In genomic region chr6:13703496-13703895, GRCh38 we compare ENCODE assay signal across 25 cellular contexts. TPM values are rescaled to one million over a fixed set of nuclear protein-coding genes. Genes with fewer than 3 reads are reported as not detected.
A peak's percentile ranks its signal among the peaks of the same experiment; 100 is the strongest.
DNase-seq lines count a peak whose midpoint lies in the region; ATAC-seq and TF ChIP-seq lines count a peak whose summit lies in the region.
"Had no signal": no experiment of that assay in that cellular context is flagged by ENCODE, and none has a peak within 500 bp of the region (broad histone marks: within the 10 kb centered on the region; RNA-seq: fewer than 3 reads in every experiment).

No MANE protein-coding gene starts in this region.

- peaks cover 57% of the 10 kb centered on the region for H3K4me1 ChIP-seq in CD4-positive, CD25-positive, alpha-beta regulatory T cell (ENCODE audit: control insufficient read depth, insufficient read depth, low read length, poor library complexity, severe bottlenecking)
- H3K4me1 ChIP-seq in Loucy (ENCODE audit: insufficient read depth, low read length, poor library complexity, severe bottlenecking), result peaks cover 51% of the 10 kb centered on the region
- H3K4me1 ChIP-seq in body of pancreas, result peaks cover 49% of the 10 kb centered on the region

- peaks cover 79% of the 10 kb centered on the region for H4K20me1 ChIP-seq in Loucy (ENCODE audit: insufficient read depth, low read length, poor library complexity, severe bottlenecking)

- H3K36me3 ChIP-seq in CD4-positive, CD25-positive, alpha-beta regulatory T cell (ENCODE audit: control insufficient read depth, insufficient read depth, low read length), result peaks cover 9% of the 10 kb centered on the region
- 0 out of 2 replicates have a peak, but pooled peaks cover 5% of the 10 kb centered on the region for H3K36me3 ChIP-seq in Loucy (ENCODE audit: insufficient read depth, low read length)
- H3K36me3 ChIP-seq in body of pancreas (replicated peaks in 1 of 2; ENCODE audit: insufficient read depth in 1 of 2, low read depth in 2 of 2), result no peaks in the 10 kb centered on the region
- H3K36me3 ChIP-seq: left lung had no signal

- peaks cover 0 to 1% (median 0%) of the 10 kb centered on the region in 7 donors for H3K9me3 Mint-ChIP-seq in CD4-positive, CD25-positive, alpha-beta regulatory T cell
- H3K9me3 Mint-ChIP-seq: CD4-positive, alpha-beta memory T cell; central memory CD8-positive, alpha-beta T cell; dendritic cell treated with granulocyte-macrophage colony-stimulating factor and Interleukin-4, amounts not matched to agents 40 ng/mL and 50 ng/mL, for 4 days; naive thymus-derived CD8-positive, alpha-beta T cell had no signal

- no peak for ATAC-seq in CD4-positive, CD25-positive, alpha-beta regulatory T cell (ENCODE audit: low read depth in 2 of 2)
- ATAC-seq in body of pancreas (peak; percentile 21), GM21367 (IDR thresholded peaks at IDR 0.05; ENCODE audit: unreplicated experiment) (no peak)
- ATAC-seq: left lung; naive thymus-derived CD8-positive, alpha-beta T cell had no signal

- TF ChIP-seq POLR2A in body of pancreas (IDR thresholded peaks at IDR 0.05), result no peak

- intact Hi-C loops in body of pancreas (cut with DNase I), result no loop called here

- no peak for TF ChIP-seq CTCF in Loucy (conservative IDR thresholded peaks at IDR 0.05; ENCODE audit: low read length)
- TF ChIP-seq CTCF in body of pancreas (IDR thresholded peaks at IDR 0.05), result no peak

- H3K79me2 ChIP-seq in Loucy (ENCODE audit: insufficient read depth, low read length), result peaks cover 100% of the 10 kb centered on the region

- no peak overlapping the region for H3K4me3 Mint-ChIP-seq in CD4-positive, CD25-positive, alpha-beta regulatory T cell
- H3K4me3 Mint-ChIP-seq: activated CD8-positive, alpha-beta T cell treated with anti-CD3 and anti-CD28 coated beads, Interleukin-2, amount 10 ng/mL, durations not matched to agents 7 days and 5 days; CD4-positive, alpha-beta memory T cell; central memory CD8-positive, alpha-beta T cell; dendritic cell treated with granulocyte-macrophage colony-stimulating factor and Interleukin-4, amounts not matched to agents 40 ng/mL and 50 ng/mL, for 4 days; naive thymus-derived CD8-positive, alpha-beta T cell had no signal

- peak overlapping the region; percentile 21 for H3K4me3 ChIP-seq in CD4-positive, CD25-positive, alpha-beta regulatory T cell (ENCODE audit: low read depth, low read length)
- H3K4me3 ChIP-seq in Loucy (ENCODE audit: low read length, poor library complexity, severe bottlenecking), result peak overlapping the region; percentile 32
- no peak overlapping the region for H3K4me3 ChIP-seq in body of pancreas
- H3K4me3 ChIP-seq: left lung, smooth muscle cell, upper lobe of right lung had no signal

- no peak for DNase-seq in CD4-positive, CD25-positive, alpha-beta regulatory T cell
- DNase-seq in body of pancreas, result no peak
- DNase-seq in pulmonary artery endothelial cell (ENCODE audit: low read depth, low spot score), result peak; percentile 11
- no peak for DNase-seq in NCI-H82 (lab: John Stamatoyannopoulos, UW)
- DNase-seq in activated gamma-delta T cell (lab: John Stamatoyannopoulos, UW), result no peak
- DNase-seq: activated CD4-positive, CD25-positive, alpha-beta regulatory T cell treated with anti-CD3 and anti-CD28 coated beads, Interleukin-2, amount 50 U/mL, for 72 hours; activated CD8-positive, alpha-beta T cell treated with anti-CD3 and anti-CD28 coated beads, Interleukin-2, amount 10 ng/mL, durations not matched to agents 7 days and 5 days; activated gamma-delta T cell treated with Interleukin-2 at 50 U/mL for 16 hours; activated T-cell treated with anti-CD3 and anti-CD28 coated beads for 4 hours; CD4-positive, alpha-beta memory T cell; left lung; midbrain; naive thymus-derived CD8-positive, alpha-beta T cell; NCI-H1092 treated with DMSO at 0.1 percent for 48 hours; NCI-H187 treated with DMSO at 0.1 percent for 48 hours; NCI-H524; retina; substantia nigra; upper lobe of right lung had no signal

- no peaks in the 10 kb centered on the region for H3K9me2 ChIP-seq in Loucy (replicated peaks; ENCODE audit: low read depth, low read length)

- H3K27me3 ChIP-seq in CD4-positive, CD25-positive, alpha-beta regulatory T cell (ENCODE audit: control insufficient read depth, insufficient read depth, low read length), result no peaks in the 10 kb centered on the region
- no peaks in the 10 kb centered on the region for H3K27me3 ChIP-seq in Loucy (ENCODE audit: insufficient read depth, low read length, poor library complexity, severe bottlenecking)
- H3K27me3 ChIP-seq in body of pancreas, result no peaks in the 10 kb centered on the region
- H3K27me3 ChIP-seq: left lung, upper lobe of right lung had no signal

- H3K4me2 ChIP-seq in Loucy (ENCODE audit: low read depth, low read length, poor library complexity, severe bottlenecking), result peak overlapping the region; percentile 47
- H3K4me2 ChIP-seq: smooth muscle cell had no signal

- no peak overlapping the region for H3K9ac ChIP-seq in Loucy (ENCODE audit: low read depth, low read length, poor library complexity, severe bottlenecking)

- H2AFZ ChIP-seq in Loucy (ENCODE audit: low read length), result no peak overlapping the region

- H3K27me3 Mint-ChIP-seq in CD4-positive, CD25-positive, alpha-beta regulatory T cell, result no peaks in the 10 kb centered on the region
- H3K27me3 Mint-ChIP-seq: CD4-positive, alpha-beta memory T cell; central memory CD8-positive, alpha-beta T cell; dendritic cell treated with granulocyte-macrophage colony-stimulating factor and Interleukin-4, amounts not matched to agents 40 ng/mL and 50 ng/mL, for 4 days; naive thymus-derived CD8-positive, alpha-beta T cell had no signal

- no peak overlapping the region for H3K27ac ChIP-seq in CD4-positive, CD25-positive, alpha-beta regulatory T cell (ENCODE audit: insufficient read depth, low read length, poor library complexity, severe bottlenecking)
- peak overlapping the region in 1 of 4 donors; percentile 23 for H3K27ac ChIP-seq in body of pancreas
- H3K27ac ChIP-seq: left lung, RWPE1, upper lobe of right lung had no signal

- peaks cover 21 to 59% (median 39%) of the 10 kb centered on the region in 4 donors for H3K4me1 Mint-ChIP-seq in CD4-positive, CD25-positive, alpha-beta regulatory T cell

- no peaks in the 10 kb centered on the region for H3K9me3 ChIP-seq in CD4-positive, CD25-positive, alpha-beta regulatory T cell (ENCODE audit: control insufficient read depth in 2 of 2, low read length in 2 of 2)
- no peaks in the 10 kb centered on the region for H3K9me3 ChIP-seq in Loucy (ENCODE audit: insufficient read depth, low read depth, low read length)
- no peaks in the 10 kb centered on the region for H3K9me3 ChIP-seq in body of pancreas
- H3K9me3 ChIP-seq: left lung, upper lobe of right lung had no signal

- H3K36me3 Mint-ChIP-seq in CD4-positive, CD25-positive, alpha-beta regulatory T cell, result peaks cover 6% of the 10 kb centered on the region

- no peaks in the 10 kb centered on the region for H3F3A ChIP-seq in Loucy (ENCODE audit: low read depth)

- H3K27ac Mint-ChIP-seq in CD4-positive, CD25-positive, alpha-beta regulatory T cell, result no peak overlapping the region
- H3K27ac Mint-ChIP-seq: activated CD8-positive, alpha-beta T cell treated with anti-CD3 and anti-CD28 coated beads, Interleukin-2, amount 10 ng/mL, durations not matched to agents 7 days and 5 days; CD4-positive, alpha-beta memory T cell; dendritic cell treated with granulocyte-macrophage colony-stimulating factor and Interleukin-4, amounts not matched to agents 40 ng/mL and 50 ng/mL, for 4 days; naive thymus-derived CD8-positive, alpha-beta T cell had no signal

RNA-seq across cellular contexts. Expression of gene RANBP9, which starts 8.1 kb away (rescaled TPM):
- total RNA-seq in CD4-positive, CD25-positive, alpha-beta regulatory T cell, result 85.5 TPM
- polyA plus RNA-seq in CD4-positive, CD25-positive, alpha-beta regulatory T cell, result 10 to 100 TPM in 2 of 4 donors, 1 to 10 TPM in 2; 5.6 to 11.1 (median 8.8) TPM
- total RNA-seq in body of pancreas, result 10 to 100 TPM; 14.3 to 26.7 TPM
- total RNA-seq in pulmonary artery endothelial cell, result 23.1 and 24.6 TPM in 2 replicates

Comparison
In these comparisons a context has a peak if more than half of its experiments do, and no peak if none do; other contexts are left out.
1. H3K4me3 ChIP-seq: peak in CD4-positive, CD25-positive, alpha-beta regulatory T cell (single experiment) and Loucy (single experiment); none in body of pancreas (0 of 2).